In genomic region chr4:177427097-177427665, GRCh38 we compare ENCODE assay signal across 1 cellular context.
TF ChIP-seq lines count a peak whose summit lies in the region.

No MANE protein-coding gene starts in this region.

TF ChIP-seq in SK-N-SH treated with all-trans-retinoic acid at 6 μM for 48 hours, 23 proteins besides CTCF, POLR2A, EP300 and RAD21 (continued from another document):
- TF ChIP-seq ESRRG (CRISPR knock-in tag; IDR thresholded peaks at IDR 0.05), result no peak
- no peak for TF ChIP-seq ZNF565 (CRISPR knock-in tag; conservative IDR thresholded peaks at IDR 0.05; ENCODE audit: low read depth)
- TF ChIP-seq POU6F1 (CRISPR knock-in tag; IDR thresholded peaks at IDR 0.05; ENCODE audit: borderline replicate concordance, low read depth), result no peak
- no peak for TF ChIP-seq BACH2 (CRISPR knock-in tag; IDR thresholded peaks at IDR 0.05; ENCODE audit: borderline replicate concordance)
- no peak for TF ChIP-seq RARB (CRISPR knock-in tag; IDR thresholded peaks at IDR 0.05)
- no peak for TF ChIP-seq ZFP30 (CRISPR knock-in tag; IDR thresholded peaks at IDR 0.05)
- TF ChIP-seq, protein P1, sequence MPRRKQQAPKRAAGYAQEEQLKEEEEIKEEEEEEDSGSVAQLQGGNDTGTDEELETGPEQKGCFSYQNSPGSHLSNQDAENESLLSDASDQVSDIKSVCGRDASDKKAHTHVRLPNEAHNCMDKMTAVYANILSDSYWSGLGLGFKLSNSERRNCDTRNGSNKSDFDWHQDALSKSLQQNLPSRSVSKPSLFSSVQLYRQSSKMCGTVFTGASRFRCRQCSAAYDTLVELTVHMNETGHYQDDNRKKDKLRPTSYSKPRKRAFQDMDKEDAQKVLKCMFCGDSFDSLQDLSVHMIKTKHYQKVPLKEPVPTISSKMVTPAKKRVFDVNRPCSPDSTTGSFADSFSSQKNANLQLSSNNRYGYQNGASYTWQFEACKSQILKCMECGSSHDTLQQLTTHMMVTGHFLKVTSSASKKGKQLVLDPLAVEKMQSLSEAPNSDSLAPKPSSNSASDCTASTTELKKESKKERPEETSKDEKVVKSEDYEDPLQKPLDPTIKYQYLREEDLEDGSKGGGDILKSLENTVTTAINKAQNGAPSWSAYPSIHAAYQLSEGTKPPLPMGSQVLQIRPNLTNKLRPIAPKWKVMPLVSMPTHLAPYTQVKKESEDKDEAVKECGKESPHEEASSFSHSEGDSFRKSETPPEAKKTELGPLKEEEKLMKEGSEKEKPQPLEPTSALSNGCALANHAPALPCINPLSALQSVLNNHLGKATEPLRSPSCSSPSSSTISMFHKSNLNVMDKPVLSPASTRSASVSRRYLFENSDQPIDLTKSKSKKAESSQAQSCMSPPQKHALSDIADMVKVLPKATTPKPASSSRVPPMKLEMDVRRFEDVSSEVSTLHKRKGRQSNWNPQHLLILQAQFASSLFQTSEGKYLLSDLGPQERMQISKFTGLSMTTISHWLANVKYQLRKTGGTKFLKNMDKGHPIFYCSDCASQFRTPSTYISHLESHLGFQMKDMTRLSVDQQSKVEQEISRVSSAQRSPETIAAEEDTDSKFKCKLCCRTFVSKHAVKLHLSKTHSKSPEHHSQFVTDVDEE (CRISPR knock-in tag; IDR thresholded peaks at IDR 0.05), result no peak
- no peak for TF ChIP-seq PPARA (CRISPR knock-in tag; IDR thresholded peaks at IDR 0.05; ENCODE audit: borderline replicate concordance)
- no peak for TF ChIP-seq TCF4 (CRISPR knock-in tag; IDR thresholded peaks at IDR 0.05; ENCODE audit: borderline replicate concordance)
- TF ChIP-seq OSR1 (CRISPR knock-in tag; IDR thresholded peaks at IDR 0.05), result no peak
- TF ChIP-seq SNAI2 (CRISPR knock-in tag; IDR thresholded peaks at IDR 0.05), result no peak
- TF ChIP-seq TOX (CRISPR knock-in tag; IDR thresholded peaks at IDR 0.05; ENCODE audit: borderline replicate concordance), result no peak
